In genomic region chr12:120264086-120264485, GRCh38 we compare ENCODE assay signal across 8 cellular contexts. TPM values are rescaled to one million over a fixed set of nuclear protein-coding genes. Genes with fewer than 3 reads are reported as not detected.
DNase-seq lines count a peak whose midpoint lies in the region; ATAC-seq and TF ChIP-seq lines count a peak whose summit lies in the region.

No MANE protein-coding gene starts in this region.

- peaks cover 45 to 78% (median 69%) of the 10 kb centered on the region in 3 donors for H3K27me3 Mint-ChIP-seq in naive B cell

- ATAC-seq in naive B cell (ENCODE audit: low read depth in 2 of 2): no peak
- ATAC-seq in GM19452 (IDR thresholded peaks at IDR 0.05; ENCODE audit: unreplicated experiment): no peak
- ATAC-seq in GM18517 (IDR thresholded peaks at IDR 0.05; ENCODE audit: unreplicated experiment): no peak
- no peak for ATAC-seq in HG02852 (IDR thresholded peaks at IDR 0.05; ENCODE audit: unreplicated experiment)

- H3K9me3 Mint-ChIP-seq in naive B cell: no peaks in the 10 kb centered on the region

- peak overlapping the region in 7 of 8 donors; percentile 62 to 92 (median 77) for H3K4me3 Mint-ChIP-seq in naive B cell

- H3K36me3 Mint-ChIP-seq in naive B cell: no peaks in the 10 kb centered on the region

- TF ChIP-seq CTCF in epithelial cell of esophagus (IDR thresholded peaks at IDR 0.05; ENCODE audit: insufficient read depth, low read depth, low read length, missing control alignments): no peak

- DNase-seq in A172 (ENCODE audit: low spot score): peak; percentile 30
- DNase-seq in RKO (ENCODE audit: low spot score): peak; percentile 43
- DNase-seq in epithelial cell of esophagus (ENCODE audit: low read depth): no peak
- no peak for DNase-seq in naive B cell
- DNase-seq in D341Med (ENCODE audit: low spot score): no peak

- peaks cover 20 to 31% (median 31%) of the 10 kb centered on the region in 3 donors for H3K4me1 Mint-ChIP-seq in naive B cell

- no peak overlapping the region for H3K27ac Mint-ChIP-seq in naive B cell

- H3K4me3 ChIP-seq in epithelial cell of esophagus (ENCODE audit: low read length): peak overlapping the region; percentile 78

RNA-seq across cellular contexts. Expression of gene PXN, which starts 1.4 kb away (rescaled TPM):
- total RNA-seq in A172 (2014; rRNA removed; shearing (Covaris generic)): 136 and 156 TPM in 2 replicates
- 1 to 10 TPM in 5 of 6 donors, under 1 TPM in 1; 0.95 to 6.0 (median 3.7) TPM for polyA plus RNA-seq in naive B cell (ENCODE audit: low read depth in 6 of 6)

RNA-seq across cellular contexts. Expression of gene RNU4-2, which starts 27.6 kb away (rescaled TPM):
- under 0.01 TPM in 2 replicates for total RNA-seq in A172 (2014; rRNA removed; shearing (Covaris generic))
- 100 to 1,000 TPM in 1 of 6 donors, 10 to 100 TPM in 1, not detected in 4; 82.0 to 107 TPM for polyA plus RNA-seq in naive B cell (ENCODE audit: low read depth in 6 of 6)

RNA-seq across cellular contexts. Expression of gene RNU4-1, which starts 29.0 kb away (rescaled TPM):
- total RNA-seq in A172 (2014; rRNA removed; shearing (Covaris generic)): under 0.01 TPM in 2 replicates
- not detected for polyA plus RNA-seq in naive B cell (ENCODE audit: low read depth in 6 of 6)

RNA-seq across cellular contexts. Expression of gene SIRT4, which starts 38.0 kb away (rescaled TPM):
- 1.3 and 1.4 TPM in 2 replicates for total RNA-seq in A172 (2014; rRNA removed; shearing (Covaris generic))
- polyA plus RNA-seq in naive B cell (ENCODE audit: low read depth in 6 of 6): 1 to 10 TPM; 1.3 to 4.3 (median 1.4) TPM

Comparison
In these comparisons a context has a peak if more than half of its experiments do, and no peak if none do; other contexts are left out.
1. DNase-seq: peak in A172 (single experiment) and RKO (single experiment); none in epithelial cell of esophagus (single experiment), naive B cell (single experiment) and D341Med (single experiment).